In the genomic region with DNA sequence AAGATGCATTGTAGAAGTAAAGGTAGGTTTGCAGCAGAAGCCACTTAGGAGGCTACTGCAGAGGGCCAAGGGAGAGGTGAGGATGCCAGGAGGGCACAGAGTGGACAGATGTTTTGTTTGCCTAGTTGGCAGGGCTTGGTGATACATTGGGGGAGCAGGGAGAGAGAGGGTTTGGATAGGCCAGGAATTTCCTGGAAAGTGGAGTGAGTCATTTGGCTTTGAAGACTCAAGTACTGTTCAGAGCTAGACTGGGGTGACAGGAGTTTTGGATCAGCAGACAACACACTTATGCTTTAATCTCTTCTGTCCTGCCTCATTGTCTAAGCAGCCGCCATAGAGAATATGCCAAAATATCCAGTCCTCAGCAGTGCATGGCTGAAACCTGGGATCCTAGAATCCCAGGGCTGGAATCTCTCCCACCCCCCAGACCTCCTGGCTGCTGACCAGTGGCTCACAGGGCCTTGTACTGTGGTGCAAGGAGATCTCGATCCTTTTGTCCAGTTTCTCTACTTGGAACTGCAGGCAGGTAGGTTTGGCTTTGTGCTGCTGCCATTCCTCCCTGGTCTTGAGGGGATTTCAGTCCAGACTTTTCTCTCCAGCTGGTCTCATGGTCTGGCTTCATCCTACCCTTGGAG, we compare ENCODE assay signal across 1 cellular context.
TF ChIP-seq lines count a peak whose summit lies in the region.

No MANE protein-coding gene starts in this region.

TF ChIP-seq in endothelial cell of umbilical vein, 7 proteins besides CTCF, POLR2A, EP300 and RAD21:
- TF ChIP-seq FOS (IDR thresholded peaks at IDR 0.05; ENCODE audit: borderline replicate concordance, insufficient read depth, low read length), result peak; percentile 71
- TF ChIP-seq GATA2 (IDR thresholded peaks at IDR 0.05; ENCODE audit: insufficient read depth, insufficient read length, low read depth, low read length), result no peak
